Comparison of ENCODE assay signal across 1 cellular context in the genomic region with DNA sequence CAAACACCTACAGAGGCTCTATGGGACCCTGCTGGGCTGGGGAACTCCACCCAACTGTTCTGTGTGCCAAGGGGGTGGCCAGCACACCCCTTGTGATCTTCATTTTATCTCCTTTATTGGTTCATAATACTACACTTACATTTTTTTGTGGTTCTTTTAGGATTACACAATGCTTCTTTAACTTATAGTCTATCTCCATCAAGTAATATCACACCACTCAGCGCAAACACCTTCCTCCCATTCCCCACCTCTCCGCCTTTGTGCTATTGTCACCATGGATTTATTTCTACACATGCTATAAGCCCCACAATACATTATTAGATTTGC.
TF ChIP-seq lines count a peak whose summit lies in the region.

No MANE protein-coding gene starts in this region.

TF ChIP-seq in HEK293, 187 proteins besides CTCF, POLR2A, EP300 and RAD21 (continued from another document):
- TF ChIP-seq OVOL3 (tag by site-specific recombination; IDR thresholded peaks at IDR 0.05), result no peak
- TF ChIP-seq ZNF311 (tag by site-specific recombination; IDR thresholded peaks at IDR 0.05; ENCODE audit: borderline replicate concordance), result no peak
- TF ChIP-seq ZNF169 (tag by site-specific recombination; IDR thresholded peaks at IDR 0.05), result no peak
- TF ChIP-seq GLI4 (tag by site-specific recombination; IDR thresholded peaks at IDR 0.05), result no peak
- 0 out of 2 replicates have a peak, but pooled peaks have one; percentile 9 for TF ChIP-seq ZNF335 (tag by site-specific recombination; conservative IDR thresholded peaks at IDR 0.05)
- TF ChIP-seq ZBTB20 (tag by site-specific recombination; IDR thresholded peaks at IDR 0.05), result no peak
- TF ChIP-seq ZNF555 (tag by site-specific recombination; conservative IDR thresholded peaks at IDR 0.05), result no peak
- no peak for TF ChIP-seq ZNF843 (tag by site-specific recombination; IDR thresholded peaks at IDR 0.05)
- no peak for TF ChIP-seq HOXA7 (CRISPR knock-in tag; IDR thresholded peaks at IDR 0.05; ENCODE audit: borderline replicate concordance)
- TF ChIP-seq WT1 (tag by site-specific recombination; IDR thresholded peaks at IDR 0.05), result no peak
- TF ChIP-seq ZNF354C (tag by site-specific recombination; IDR thresholded peaks at IDR 0.05; ENCODE audit: borderline replicate concordance, low read depth), result no peak
- no peak for TF ChIP-seq ZNF626 (tag by site-specific recombination; IDR thresholded peaks at IDR 0.05)
- TF ChIP-seq ZNF623 (tag by site-specific recombination; IDR thresholded peaks at IDR 0.05), result no peak
- TF ChIP-seq SALL2 (tag by site-specific recombination; IDR thresholded peaks at IDR 0.05; ENCODE audit: borderline replicate concordance), result no peak
- TF ChIP-seq ZBTB48 (tag by site-specific recombination; IDR thresholded peaks at IDR 0.05), result no peak
- 0 out of 2 replicates have a peak, but pooled peaks have one; percentile 19 for TF ChIP-seq PRDM10 (tag by site-specific recombination; IDR thresholded peaks at IDR 0.05)
- no peak for TF ChIP-seq GLIS2 (tag by site-specific recombination; IDR thresholded peaks at IDR 0.05)
- TF ChIP-seq KLF1 (tag by site-specific recombination; IDR thresholded peaks at IDR 0.05), result peak; percentile 56
